9 cellular contexts compared by ENCODE assay signal in the genomic region with DNA sequence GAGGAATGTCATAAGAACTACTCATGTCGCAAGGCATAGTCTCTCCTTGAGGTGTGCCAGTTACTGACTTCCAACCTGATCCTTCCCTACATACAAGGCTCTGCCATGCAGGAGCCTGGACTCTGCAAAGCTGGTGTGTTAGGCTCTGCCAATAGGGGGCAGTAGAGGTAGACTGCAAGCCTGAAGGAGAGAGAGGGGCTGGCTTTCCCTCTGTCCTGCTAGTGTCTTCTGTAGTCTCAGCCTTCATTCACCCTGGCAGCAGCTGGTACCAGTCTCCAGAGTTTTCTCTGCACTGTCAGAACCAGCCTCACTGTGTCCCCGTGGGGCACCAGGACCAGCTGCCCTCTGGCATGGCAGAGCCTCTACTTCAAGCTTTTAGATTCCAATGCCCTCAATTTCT. TPM values are rescaled to one million over a fixed set of nuclear protein-coding genes. Genes with fewer than 3 reads are reported as not detected.
DNase-seq lines count a peak whose midpoint lies in the region; ATAC-seq and TF ChIP-seq lines count a peak whose summit lies in the region.
"Had no signal": no experiment of that assay in that cellular context is flagged by ENCODE, and none has a peak within 500 bp of the region (broad histone marks: within the 10 kb centered on the region; RNA-seq: fewer than 3 reads in every experiment).

No MANE protein-coding gene starts in this region.

- intact Hi-C loops in ascending aorta (cut with DNase I) (no loop called here), left colon (cut with DNase I, micrococcal nuclease) (no loop called here)

- no peaks in the 10 kb centered on the region for H3K27me3 ChIP-seq in H9 (ENCODE audit: insufficient read depth, low read length)
- no peaks in the 10 kb centered on the region for H3K27me3 ChIP-seq in kidney epithelial cell (ENCODE audit: control insufficient read depth, insufficient read depth, low read length)
- no peaks in the 10 kb centered on the region for H3K27me3 ChIP-seq in ascending aorta
- no peaks in the 10 kb centered on the region for H3K27me3 ChIP-seq in right atrium auricular region
- H3K27me3 ChIP-seq: neutrophil had no signal

- no peak overlapping the region for H3K56ac ChIP-seq in H9 (ENCODE audit: insufficient read length, low read depth, low read length)

- H3K4me3 ChIP-seq in kidney epithelial cell (ENCODE audit: low read depth, low read length) (no peak overlapping the region), ascending aorta (no peak overlapping the region), right atrium auricular region (no peak overlapping the region)

- no peak overlapping the region for H2BK12ac ChIP-seq in H9 (ENCODE audit: insufficient read length, low read depth, low read length)

- H3K23ac ChIP-seq in H9 (ENCODE audit: insufficient read length, low read depth, low read length), result no peak overlapping the region

- H3K79me2 ChIP-seq in H9 (ENCODE audit: insufficient read depth, low read length), result no peaks in the 10 kb centered on the region

- H3K9me3 Mint-ChIP-seq in H9, result peaks cover 3 to 4% of the 10 kb centered on the region in 2 experiments; a peak in 4 of 5 replicates
- no peaks in the 10 kb centered on the region for H3K9me3 Mint-ChIP-seq in activated CD8-positive, alpha-beta T cell treated with anti-CD3 and anti-CD28 coated beads, Interleukin-2, amount 10 ng/mL, durations not matched to agents 7 days and 5 days (ENCODE audit: insufficient read depth)

- no peak overlapping the region for H3K18ac ChIP-seq in H9 (ENCODE audit: insufficient read length, low read depth, low read length)

- no peak overlapping the region for H2BK120ac ChIP-seq in H9 (ENCODE audit: low read depth, low read length, poor library complexity, severe bottlenecking)

- WGBS in H9 (ENCODE audit: extremely low coverage, insufficient read length, low lambda C conversion rate), result no CpG with 5 or more reads among the region's 2 CpGs

- peaks cover 4% of the 10 kb centered on the region for H3K27me3 Mint-ChIP-seq in H9 (ENCODE audit: low read depth)
- H3K27me3 Mint-ChIP-seq in activated CD8-positive, alpha-beta T cell treated with anti-CD3 and anti-CD28 coated beads, Interleukin-2, amount 10 ng/mL, durations not matched to agents 7 days and 5 days (ENCODE audit: low read depth), result peaks cover 7% of the 10 kb centered on the region

- no peak overlapping the region for H2BK20ac ChIP-seq in H9 (ENCODE audit: low read depth, low read length, poor library complexity, severe bottlenecking)

- no peak overlapping the region for H3K9ac ChIP-seq in H9 (ENCODE audit: extremely low read depth, insufficient read length, low read length)

- no peak overlapping the region for H2BK15ac ChIP-seq in H9 (ENCODE audit: low read depth, low read length)

- no peak overlapping the region for H4K8ac ChIP-seq in H9 (replicated peaks; ENCODE audit: insufficient read length, low read depth, low read length)

- no peak for ATAC-seq in activated CD8-positive, alpha-beta T cell treated with anti-CD3 and anti-CD28 coated beads, Interleukin-2, amount 10 ng/mL, durations not matched to agents 7 days and 5 days
- no peak for ATAC-seq in left colon

- H4K5ac ChIP-seq in H9 (ENCODE audit: insufficient read length, low read depth, low read length), result no peak overlapping the region

- no peak overlapping the region for H2AFZ ChIP-seq in H9 (ENCODE audit: low read length)

- H3K4me3 Mint-ChIP-seq in H9, result no peak overlapping the region
- H3K4me3 Mint-ChIP-seq in activated CD8-positive, alpha-beta T cell treated with anti-CD3 and anti-CD28 coated beads, Interleukin-2, amount 10 ng/mL, durations not matched to agents 7 days and 5 days, result no peak overlapping the region

- no peaks in the 10 kb centered on the region for H4K20me1 ChIP-seq in H9 (ENCODE audit: control insufficient read depth, insufficient read depth, insufficient read length)

- H2AK5ac ChIP-seq in H9 (ENCODE audit: insufficient read length, low read length), result no peak overlapping the region

- CTCF ChIA-PET in activated CD8-positive, alpha-beta T cell treated with anti-CD3 and anti-CD28 coated beads, Interleukin-2, amount 10 ng/mL, durations not matched to agents 7 days and 5 days (lab: Charles Lee), result interaction anchor here (0.7 to 1.3 kb wide), 4 partner anchors 16 to 30 kb away, joined by 3 to 4 read pairs (median 3); no protein-coding TSS in a partner anchor

- peaks cover 4 to 6% (median 5%) of the 10 kb centered on the region in 3 experiments; a peak in 5 of 7 replicates for H3K36me3 Mint-ChIP-seq in H9 (ENCODE audit: insufficient read depth in 1 of 3, low read depth in 3 of 3)
- no peaks in the 10 kb centered on the region for H3K36me3 Mint-ChIP-seq in activated CD8-positive, alpha-beta T cell treated with anti-CD3 and anti-CD28 coated beads, Interleukin-2, amount 10 ng/mL, durations not matched to agents 7 days and 5 days (ENCODE audit: low read depth)

- H3K27ac Mint-ChIP-seq in H9, result no peak overlapping the region
- H3K27ac Mint-ChIP-seq in activated CD8-positive, alpha-beta T cell treated with anti-CD3 and anti-CD28 coated beads, Interleukin-2, amount 10 ng/mL, durations not matched to agents 7 days and 5 days, result no peak overlapping the region

- H3K79me1 ChIP-seq in H9 (ENCODE audit: insufficient read depth, low read depth, low read length, poor library complexity, severe bottlenecking), result no peaks in the 10 kb centered on the region

- no peak overlapping the region for H3K4me2 ChIP-seq in H9 (ENCODE audit: insufficient read depth, insufficient read length, low read length)

- H3K14ac ChIP-seq in H9 (ENCODE audit: insufficient read depth, low read length), result no peak overlapping the region

- TF ChIP-seq CTCF in H9 (conservative IDR thresholded peaks at IDR 0.05) (peak; percentile 96), kidney epithelial cell (IDR thresholded peaks at IDR 0.05; ENCODE audit: insufficient read depth, low read length, poor library complexity, severe bottlenecking) (peak; percentile 49), ascending aorta (IDR thresholded peaks at IDR 0.05) (no peak), right atrium auricular region (IDR thresholded peaks at IDR 0.05) (peak in 1 of 2 donors; percentile 39)

- no peak overlapping the region for H2BK5ac ChIP-seq in H9 (ENCODE audit: insufficient read length, low read length)

- peaks cover 9 to 21% of the 10 kb centered on the region in 2 experiments for H3K4me1 Mint-ChIP-seq in H9
- H3K4me1 Mint-ChIP-seq in activated CD8-positive, alpha-beta T cell treated with anti-CD3 and anti-CD28 coated beads, Interleukin-2, amount 10 ng/mL, durations not matched to agents 7 days and 5 days (ENCODE audit: low read depth), result no peaks in the 10 kb centered on the region

- no peaks in the 10 kb centered on the region for H3K36me3 ChIP-seq in kidney epithelial cell (ENCODE audit: control insufficient read depth, insufficient read depth, low read length)
- no peaks in the 10 kb centered on the region for H3K36me3 ChIP-seq in ascending aorta
- H3K36me3 ChIP-seq in right atrium auricular region, result no peaks in the 10 kb centered on the region
- H3K36me3 ChIP-seq: neutrophil had no signal

- no peaks in the 10 kb centered on the region for H3K4me1 ChIP-seq in H9 (ENCODE audit: insufficient read depth, low read length)
- H3K4me1 ChIP-seq in ascending aorta, result no peaks in the 10 kb centered on the region
- no peaks in the 10 kb centered on the region for H3K4me1 ChIP-seq in right atrium auricular region

- no peak overlapping the region for H3K4ac ChIP-seq in H9 (ENCODE audit: low read depth, low read length)

- H3K9me3 ChIP-seq in H9 (ENCODE audit: control insufficient read depth, low read depth, low read length) (no peaks in the 10 kb centered on the region), ascending aorta (no peaks in the 10 kb centered on the region), right atrium auricular region (no peaks in the 10 kb centered on the region)
- H3K9me3 ChIP-seq: neutrophil had no signal

- H3K23me2 ChIP-seq in H9 (ENCODE audit: insufficient read length, low read depth, low read length, poor library complexity, severe bottlenecking), result no peaks in the 10 kb centered on the region

- H3K27ac ChIP-seq in H9 (ENCODE audit: insufficient read length, low read depth, low read length) (no peak overlapping the region), ascending aorta (no peak overlapping the region), right atrium auricular region (no peak overlapping the region)
- H3K27ac ChIP-seq: neutrophil had no signal

- DNase-seq in AG20443 (ENCODE audit: low spot score) (peak; percentile 34), H9 (peak; percentile 85), kidney epithelial cell (ENCODE audit: low read depth) (no peak), ascending aorta (ENCODE audit: low spot score in 2 of 2) (no peak), NCI-H446 (lab: John Stamatoyannopoulos, UW) (no peak), left colon (no peak), right atrium auricular region (ENCODE audit: low spot score) (no peak)
- DNase-seq in activated CD8-positive, alpha-beta T cell treated with anti-CD3 and anti-CD28 coated beads, Interleukin-2, amount 10 ng/mL, durations not matched to agents 7 days and 5 days, result peak; percentile 47

- no peak overlapping the region for H3T11ph ChIP-seq in H9 (ENCODE audit: low read length)

- POLR2A ChIA-PET in activated CD8-positive, alpha-beta T cell treated with anti-CD3 and anti-CD28 coated beads, Interleukin-2, amount 10 ng/mL, durations not matched to agents 7 days and 5 days (lab: Charles Lee), result no interaction called here

- H4K91ac ChIP-seq in H9 (ENCODE audit: insufficient read length, low read depth, low read length), result no peak overlapping the region

RNA-seq across cellular contexts. Expression of a gene that starts 14.5 kb away (rescaled TPM):
- total RNA-seq in H9 (2021) (7.4 and 8.1 TPM in 2 replicates), kidney epithelial cell (89.5 and 105 TPM in 2 replicates), ascending aorta (not detected), left colon (under 1 TPM; 0.12 to 0.31 TPM), right atrium auricular region (not detected)
- under 1 TPM; 0.45 to 0.50 TPM for total RNA-seq in activated CD8-positive, alpha-beta T cell treated with anti-CD3 and anti-CD28 coated beads, Interleukin-2, amount 10 ng/mL, durations not matched to agents 7 days and 5 days

Comparison
In these comparisons a context has a peak if more than half of its experiments do, and no peak if none do; other contexts are left out.
1. DNase-seq: peak in AG20443 (single experiment), H9 (single experiment) and activated CD8-positive, alpha-beta T cell treated with anti-CD3 and anti-CD28 coated beads, Interleukin-2, amount 10 ng/mL, durations not matched to agents 7 days and 5 days (single experiment); none in kidney epithelial cell (single experiment), ascending aorta (0 of 2), NCI-H446 (0 of 2), left colon (0 of 2) and right atrium auricular region (single experiment).
2. CTCF ChIP-seq: peak in H9 (single experiment) and kidney epithelial cell (single experiment); none in ascending aorta (0 of 3).